Comparison of ENCODE assay signal across 8 cellular contexts in the genomic region with DNA sequence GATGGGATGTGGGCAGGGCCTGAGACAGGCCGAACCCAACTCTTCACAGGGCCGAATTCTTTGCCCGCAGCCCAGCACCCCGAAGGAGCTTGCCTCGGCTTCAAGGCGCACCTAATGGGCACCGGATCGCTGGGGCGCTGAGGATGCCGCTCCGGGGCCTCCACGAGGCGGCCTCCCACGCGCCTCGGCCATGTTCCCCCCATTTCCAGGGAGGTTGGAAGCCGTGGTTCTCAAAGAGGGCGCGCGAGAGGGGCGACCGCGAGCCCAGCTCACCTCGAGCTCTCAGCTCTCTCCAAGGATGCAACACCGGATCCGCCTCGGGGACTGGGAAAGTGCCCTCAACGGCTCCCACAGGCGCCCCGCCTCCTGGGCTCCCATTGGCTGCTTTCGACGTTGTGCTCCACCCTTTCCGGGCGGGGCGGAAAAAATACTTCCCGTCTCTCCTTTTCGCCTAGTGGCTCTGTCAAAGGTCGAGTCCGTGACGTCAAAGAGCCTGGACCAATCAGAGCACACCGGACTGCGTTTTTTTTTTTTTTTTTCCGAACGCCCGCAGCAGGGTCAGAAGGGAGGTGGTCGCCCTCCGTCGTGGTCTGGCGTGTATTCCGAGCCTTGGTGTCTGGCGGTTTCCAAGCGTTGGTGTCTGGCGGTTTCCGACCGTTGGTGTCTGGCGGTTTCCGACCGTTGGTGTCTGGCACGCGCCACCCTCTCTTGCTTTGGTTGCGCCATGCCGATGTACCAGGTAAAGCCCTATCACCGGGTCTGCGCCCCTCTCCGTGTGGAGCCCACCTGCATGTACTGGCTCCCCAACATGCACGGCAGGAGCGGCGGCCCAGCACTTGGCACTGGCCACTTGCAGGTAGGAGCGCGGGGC. TPM values are rescaled to one million over a fixed set of nuclear protein-coding genes. Genes with fewer than 3 reads are reported as not detected.
DNase-seq lines count a peak whose midpoint lies in the region; ATAC-seq and TF ChIP-seq lines count a peak whose summit lies in the region.
"Not testable (repeated sequence)": the region's sequence is repeated elsewhere in the genome, so short reads cannot be mapped to it uniquely, and the experiment has no call there.

No MANE protein-coding gene starts in this region.

- H3K27ac ChIP-seq in endodermal cell (ENCODE audit: low read depth, low read length) = not testable (repeated sequence)

- CTCF ChIA-PET in BJ (lab: Yijun Ruan, JAX) = not testable (repeated sequence)

- H3K9me3 Mint-ChIP-seq in activated T-helper 2 cell treated with anti-CD3 and anti-CD28 coated beads, Interferon-gamma antibody, Interleukin-2, Interleukin-4, amounts not matched to agents 10 μg/mL and 5 μg/mL and 100 μg/mL, durations not matched to agents 14 hours and 24 hours and 36 hours; endodermal cell: not testable (repeated sequence)

- POLR2A ChIA-PET in BJ (lab: Charles Lee) = interaction anchor here (0.7 kb wide), 1 partner anchor 210 kb away, joined by 3 read pairs; no protein-coding TSS in a partner anchor

- TF ChIP-seq CTCF in BJ (IDR thresholded peaks at IDR 0.05; ENCODE audit: insufficient read depth, low read depth, low read length); endodermal cell (conservative IDR thresholded peaks at IDR 0.05): not testable (repeated sequence)

- peak overlapping the region; percentile 90 for H3K27ac Mint-ChIP-seq in activated T-helper 2 cell treated with anti-CD3 and anti-CD28 coated beads, Interferon-gamma antibody, Interleukin-2, Interleukin-4, amounts not matched to agents 10 μg/mL and 5 μg/mL and 100 μg/mL, durations not matched to agents 14 hours and 24 hours and 36 hours
- not testable (repeated sequence) for H3K27ac Mint-ChIP-seq in endodermal cell

- WGBS in endodermal cell (ENCODE audit: insufficient coverage in 1 of 2, insufficient read length in 1 of 2), 2 experiments = no CpG with 5 or more reads among the region's 70 CpGs

- peak overlapping the region; percentile 42 for H3K4me3 ChIP-seq in BJ (ENCODE audit: low read depth, low read length)
- H3K4me3 ChIP-seq in endodermal cell (ENCODE audit: low read length) = not testable (repeated sequence)

- not testable (repeated sequence) for H3K36me3 ChIP-seq in BJ (ENCODE audit: control insufficient read depth, insufficient read depth, low read length); endodermal cell (ENCODE audit: control insufficient read depth, insufficient read depth, low read length)

- peak overlapping the region; percentile 80 for H3K4me3 Mint-ChIP-seq in activated T-helper 2 cell treated with anti-CD3 and anti-CD28 coated beads, Interferon-gamma antibody, Interleukin-2, Interleukin-4, amounts not matched to agents 10 μg/mL and 5 μg/mL and 100 μg/mL, durations not matched to agents 14 hours and 24 hours and 36 hours (ENCODE audit: low read depth)
- H3K4me3 Mint-ChIP-seq in endodermal cell = peak overlapping the region; percentile 31

- not testable (repeated sequence) for H3K4me1 ChIP-seq in endodermal cell (ENCODE audit: control insufficient read depth, insufficient read depth, low read length)

- intact Hi-C loops in activated T-helper 2 cell treated with anti-CD3 and anti-CD28 coated beads, Interferon-gamma antibody, Interleukin-2, Interleukin-4, amounts not matched to agents 10 μg/mL and 5 μg/mL and 100 μg/mL, durations not matched to agents 14 hours and 24 hours and 36 hours (cut with micrococcal nuclease) = not testable (repeated sequence)

- not testable (repeated sequence) for H3K27me3 Mint-ChIP-seq in activated T-helper 2 cell treated with anti-CD3 and anti-CD28 coated beads, Interferon-gamma antibody, Interleukin-2, Interleukin-4, amounts not matched to agents 10 μg/mL and 5 μg/mL and 100 μg/mL, durations not matched to agents 14 hours and 24 hours and 36 hours (ENCODE audit: low read depth); endodermal cell (ENCODE audit: insufficient read depth)

- H3K4me1 Mint-ChIP-seq in activated T-helper 2 cell treated with anti-CD3 and anti-CD28 coated beads, Interferon-gamma antibody, Interleukin-2, Interleukin-4, amounts not matched to agents 10 μg/mL and 5 μg/mL and 100 μg/mL, durations not matched to agents 14 hours and 24 hours and 36 hours (ENCODE audit: low read depth); endodermal cell: not testable (repeated sequence)

- not testable (repeated sequence) for H3K36me3 Mint-ChIP-seq in activated T-helper 2 cell treated with anti-CD3 and anti-CD28 coated beads, Interferon-gamma antibody, Interleukin-2, Interleukin-4, amounts not matched to agents 10 μg/mL and 5 μg/mL and 100 μg/mL, durations not matched to agents 14 hours and 24 hours and 36 hours (ENCODE audit: low read depth); endodermal cell (ENCODE audit: low read depth)

- ATAC-seq in GM19467 (IDR thresholded peaks at IDR 0.05; ENCODE audit: unreplicated experiment) (peak; percentile 69), HG03097 (IDR thresholded peaks at IDR 0.05; ENCODE audit: low FRiP score, unreplicated experiment) (peak; percentile 64), SK-N-SH treated with all-trans-retinoic acid at 6 μM for 48 hours (peak; percentile 94)

- not testable (repeated sequence) for H3K9ac ChIP-seq in endodermal cell (ENCODE audit: extremely low read depth, low read length, poor library complexity, severe bottlenecking)

- H3K9me3 ChIP-seq in endodermal cell (ENCODE audit: control insufficient read depth, low read length) = not testable (repeated sequence)

- not testable (repeated sequence) for DNase-seq in BJ (ENCODE audit: low read depth); endodermal cell
- peak; percentile 54 for DNase-seq in activated T-helper 2 cell treated with anti-CD3 and anti-CD28 coated beads, Interferon-gamma antibody, Interleukin-2, Interleukin-4, amounts not matched to agents 10 μg/mL and 5 μg/mL and 100 μg/mL, durations not matched to agents 14 hours and 24 hours and 36 hours (ENCODE audit: low spot score)
- DNase-seq in lung microvascular endothelial cell (ENCODE audit: low read depth in 2 of 2) = peak; percentile 1 to 19
- DNase-seq in stimulated activated CD4-positive, alpha-beta T cell treated with anti-CD3 and anti-CD28 coated beads, Interleukin-2, amount 100 ng/mL, for 24 hours = peak; percentile 18 to 40

- not testable (repeated sequence) for H3K27me3 ChIP-seq in BJ (ENCODE audit: control insufficient read depth, insufficient read depth, low read length); endodermal cell (ENCODE audit: control insufficient read depth, insufficient read depth, low read length, poor library complexity, severe bottlenecking)

RNA-seq across cellular contexts. Expression of a gene that starts 36.5 kb away (rescaled TPM):
- polyA plus RNA-seq in BJ (2011; rRNA removed) = 0.39 and 0.59 TPM in 2 replicates
- 0.21 and 0.28 TPM in 2 replicates for polyA minus RNA-seq in BJ (2011; rRNA and poly(A)+ RNA removed)
- total RNA-seq in activated T-helper 2 cell treated with anti-CD3 and anti-CD28 coated beads, Interferon-gamma antibody, Interleukin-2, Interleukin-4, amounts not matched to agents 10 μg/mL and 5 μg/mL and 100 μg/mL, durations not matched to agents 14 hours and 24 hours and 36 hours = 5.7 and 6.4 TPM in 2 replicates
- total RNA-seq in endodermal cell (1 to 10 TPM; 2.9 to 5.6 TPM), lung microvascular endothelial cell (0.44 and 1.2 TPM in 2 replicates)
- polyA plus RNA-seq in endodermal cell (2013, experiment 1 of 2) = 4.6 TPM
- polyA plus RNA-seq in endodermal cell (2013, experiment 2 of 2) = 5.7 TPM
